Comparison of ENCODE assay signal across 1 cellular context in genomic region chr11:10285148-10285802, GRCh38.
A peak's percentile ranks its signal among the peaks of the same experiment; 100 is the strongest.
TF ChIP-seq lines count a peak whose summit lies in the region.

No MANE protein-coding gene starts in this region.

TF ChIP-seq in HepG2, 621 proteins besides CTCF, POLR2A, EP300 and RAD21 (continued from another document and continues in another):
- TF ChIP-seq MLX (CRISPR knock-in tag; IDR thresholded peaks at IDR 0.05) (no peak), GMEB2 (CRISPR knock-in tag; IDR thresholded peaks at IDR 0.05; ENCODE audit: low read depth) (no peak), HMGA1 (CRISPR knock-in tag; conservative IDR thresholded peaks at IDR 0.05) (no peak), POLR2AphosphoS5 (IDR thresholded peaks at IDR 0.05; ENCODE audit: low read depth, low read length) (peak; percentile 72), HMG20A (CRISPR knock-in tag; IDR thresholded peaks at IDR 0.05; ENCODE audit: borderline replicate concordance) (peak; percentile 73; the same call in 1 of the 2 replicates), ZNF224 (CRISPR knock-in tag; IDR thresholded peaks at IDR 0.05) (no peak), ZNF550 (CRISPR knock-in tag; IDR thresholded peaks at IDR 0.05; ENCODE audit: borderline replicate concordance) (no peak), SNAPC4 (CRISPR knock-in tag; IDR thresholded peaks at IDR 0.05) (no peak), ZNF546 (CRISPR knock-in tag; conservative IDR thresholded peaks at IDR 0.05) (no peak), GABPA (IDR thresholded peaks at IDR 0.05; ENCODE audit: low read depth, low read length) (no peak), GABPA (CRISPR knock-in tag; IDR thresholded peaks at IDR 0.05; ENCODE audit: low read depth) (no peak; the same call in 1 of the 2 replicates), SALL1 (CRISPR knock-in tag; IDR thresholded peaks at IDR 0.05) (no peak), ZBTB40 (IDR thresholded peaks at IDR 0.05) (no peak), ZBTB40 (CRISPR knock-in tag; IDR thresholded peaks at IDR 0.05) (no peak), ATF5 (CRISPR knock-in tag; IDR thresholded peaks at IDR 0.05; ENCODE audit: low read depth) (no peak), KAT8 (CRISPR knock-in tag; IDR thresholded peaks at IDR 0.05) (no peak), ZNF362 (CRISPR knock-in tag; IDR thresholded peaks at IDR 0.05; ENCODE audit: borderline replicate concordance) (peak; percentile 71), CEBPG (CRISPR knock-in tag; IDR thresholded peaks at IDR 0.05) (peak; percentile 88), NFATC3 (CRISPR knock-in tag; IDR thresholded peaks at IDR 0.05) (no peak), NR2C2 (CRISPR knock-in tag; IDR thresholded peaks at IDR 0.05; ENCODE audit: borderline replicate concordance) (no peak), RBFOX2 (IDR thresholded peaks at IDR 0.05; ENCODE audit: low read depth, low read length) (0 out of 2 replicates have a peak, but pooled peaks have one; percentile 33), PHF8 (CRISPR knock-in tag; IDR thresholded peaks at IDR 0.05) (no peak), DMAP1 (CRISPR knock-in tag; IDR thresholded peaks at IDR 0.05) (no peak), HNF4G (IDR thresholded peaks at IDR 0.05; ENCODE audit: borderline replicate concordance, low read depth, low read length) (no peak), HNF4G (CRISPR knock-in tag; IDR thresholded peaks at IDR 0.05; ENCODE audit: borderline replicate concordance, low read depth) (no peak), MAX (IDR thresholded peaks at IDR 0.05) (no peak), CENPT (CRISPR knock-in tag; IDR thresholded peaks at IDR 0.05; ENCODE audit: low read depth) (no peak), DZIP1 (CRISPR knock-in tag; IDR thresholded peaks at IDR 0.05) (no peak), NAIF1 (CRISPR knock-in tag; IDR thresholded peaks at IDR 0.05; ENCODE audit: borderline replicate concordance) (no peak), LCORL (IDR thresholded peaks at IDR 0.05) (no peak), LCORL (CRISPR knock-in tag; IDR thresholded peaks at IDR 0.05) (no peak)
